In genomic region chr13:54150851-54151250, GRCh38 we compare ENCODE assay signal across 9 cellular contexts.
"Had no signal": no experiment of that assay in that cellular context is flagged by ENCODE, and none has a peak within 500 bp of the region (broad histone marks: within the 10 kb centered on the region; RNA-seq: fewer than 3 reads in every experiment).

No MANE protein-coding gene starts in this region.

- ATAC-seq: HCT116, HepG2 had no signal

- H3K4me3 Mint-ChIP-seq: HFFc6, IgD-negative memory B cell had no signal

- DNase-seq: GM23248, H7, HFFc6, KBM-7 had no signal

- H3K27ac ChIP-seq: GM23248, HL-60 had no signal

- H3K27me3 Mint-ChIP-seq: IgD-negative memory B cell had no signal

- H3K27ac Mint-ChIP-seq: HFFc6, IgD-negative memory B cell had no signal

- FAIRE-seq: HepG2 had no signal

- H3K9ac ChIP-seq: GM23248 had no signal

- H3K9me3 ChIP-seq: HAP-1 had no signal

- H3K36me3 Mint-ChIP-seq: IgD-negative memory B cell had no signal

- H3K4me1 Mint-ChIP-seq: IgD-negative memory B cell had no signal

- H2AFZ ChIP-seq: GM23248 had no signal

- H3K4me3 ChIP-seq: GM23248, HAP-1 had no signal

- H3K36me3 ChIP-seq: HAP-1 had no signal
